In genomic region chrX:34624416-34624815, GRCh38 we compare ENCODE assay signal across 13 cellular contexts. TPM values are rescaled to one million over a fixed set of nuclear protein-coding genes. Genes with fewer than 3 reads are reported as not detected.
"Had no signal": no experiment of that assay in that cellular context is flagged by ENCODE, and none has a peak within 500 bp of the region (broad histone marks: within the 10 kb centered on the region; RNA-seq: fewer than 3 reads in every experiment).

No MANE protein-coding gene starts in this region.

- H3K9me3 ChIP-seq: lower lobe of right lung, psoas muscle, thyroid gland had no signal

- H3K27me3 ChIP-seq: thyroid gland had no signal

- DNase-seq: activated CD4-positive, alpha-beta T cell treated with anti-CD3 and anti-CD28 coated beads, Interleukin-2, amount 10 ng/mL, durations not matched to agents 7 days and 5 days; activated naive CD8-positive, alpha-beta T cell treated with anti-CD3 and anti-CD28 coated beads for 36 hours; amygdala; glutamatergic neuron; kidney glomerular epithelial cell; lower lobe of right lung; psoas muscle; T-cell; T-helper 9 cell; thyroid gland had no signal

- H3K4me3 ChIP-seq: lower lobe of right lung, psoas muscle, thyroid gland had no signal

- H3K27ac ChIP-seq: lower lobe of right lung, psoas muscle, thyroid gland had no signal

- ATAC-seq: lower lobe of right lung; psoas muscle; stimulated activated memory B cell treated with anti-CD40 and anti-IgM and Interleukin-4, amounts not matched to agents 10 μg/mL and 1 μg/mL and 100 μg/mL, for 72 hours; T-cell had no signal

- H3K4me1 ChIP-seq: lower lobe of right lung, thyroid gland had no signal

- H3K36me3 ChIP-seq: lower lobe of right lung, thyroid gland had no signal

RNA-seq across cellular contexts. Expression of gene TMEM47, which starts 32.7 kb away (rescaled TPM):
- total RNA-seq: activated CD4-positive, alpha-beta T cell treated with anti-CD3 and anti-CD28 coated beads, Interleukin-2, amount 10 ng/mL, durations not matched to agents 7 days and 5 days; activated CD8-positive, alpha-beta memory T cell treated with anti-CD3 and anti-CD28 coated beads for 36 hours; activated naive CD8-positive, alpha-beta T cell treated with anti-CD3 and anti-CD28 coated beads for 36 hours; activated T-helper 1 cell treated with anti-CD3 and anti-CD28 coated beads, Interleukin-12 subunit alpha, Interleukin-12 subunit beta, Interleukin-2, Interleukin-4 antibody, amounts not matched to agents 30 ng/mL and 10 ng/mL and 1 ng/mL, durations not matched to agents 14 hours and 24 hours and 36 hours had no signal
